1 cellular context compared by ENCODE assay signal in the genomic region with DNA sequence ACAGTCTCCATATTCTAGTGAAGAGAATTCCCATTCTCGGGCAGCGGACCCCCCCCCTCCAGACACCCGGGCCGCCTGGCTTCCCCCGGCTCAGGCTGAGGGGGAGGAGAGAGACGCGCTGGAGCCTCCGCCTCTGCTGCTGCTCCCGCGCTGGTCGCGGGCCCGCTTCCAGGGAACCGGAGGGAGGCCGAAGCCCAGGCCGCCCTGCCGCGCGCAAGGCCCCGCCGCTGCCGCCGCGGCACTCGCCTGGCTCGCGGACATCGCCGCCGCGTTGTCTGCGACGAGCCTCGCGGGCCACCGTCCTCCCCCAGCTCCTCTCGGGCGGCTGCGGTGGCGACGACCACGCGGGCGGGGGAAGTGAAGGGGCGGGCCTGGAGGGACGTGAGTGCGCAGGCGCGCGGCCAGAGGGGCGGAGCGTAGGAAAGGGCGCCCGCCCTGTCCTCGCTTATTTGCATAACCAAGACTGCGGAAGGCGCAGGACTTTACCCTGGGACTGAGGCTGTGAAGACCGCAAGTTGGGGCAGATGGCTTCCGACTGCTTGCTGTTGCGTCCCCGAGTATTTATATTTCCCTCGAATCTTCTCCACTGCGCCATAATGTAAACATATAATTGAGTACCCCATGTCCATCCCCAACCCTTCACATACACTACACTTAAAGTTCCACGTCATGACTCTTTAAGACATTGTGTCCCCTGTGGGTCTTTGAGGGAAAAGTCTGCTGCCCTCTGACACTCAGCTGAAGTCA.
TF ChIP-seq lines count a peak whose summit lies in the region.

A gene with protein sequence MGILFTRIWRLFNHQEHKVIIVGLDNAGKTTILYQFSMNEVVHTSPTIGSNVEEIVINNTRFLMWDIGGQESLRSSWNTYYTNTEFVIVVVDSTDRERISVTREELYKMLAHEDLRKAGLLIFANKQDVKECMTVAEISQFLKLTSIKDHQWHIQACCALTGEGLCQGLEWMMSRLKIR (minus strand): TSS at position 279 of the 747 bp plus-strand sequence. CDS start 245 bp downstream, at position 34.

TF ChIP-seq in GM12878, 131 proteins besides CTCF, POLR2A, EP300 and RAD21 (continued from another document):
- TF ChIP-seq, protein P1, sequence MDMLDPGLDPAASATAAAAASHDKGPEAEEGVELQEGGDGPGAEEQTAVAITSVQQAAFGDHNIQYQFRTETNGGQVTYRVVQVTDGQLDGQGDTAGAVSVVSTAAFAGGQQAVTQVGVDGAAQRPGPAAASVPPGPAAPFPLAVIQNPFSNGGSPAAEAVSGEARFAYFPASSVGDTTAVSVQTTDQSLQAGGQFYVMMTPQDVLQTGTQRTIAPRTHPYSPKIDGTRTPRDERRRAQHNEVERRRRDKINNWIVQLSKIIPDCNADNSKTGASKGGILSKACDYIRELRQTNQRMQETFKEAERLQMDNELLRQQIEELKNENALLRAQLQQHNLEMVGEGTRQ (IDR thresholded peaks at IDR 0.05; ENCODE audit: borderline replicate concordance, low read depth, low read length), result no peak
- TF ChIP-seq NBN (IDR thresholded peaks at IDR 0.05), result 0 out of 2 replicates have a peak, but pooled peaks have one; percentile 26
- peak; percentile 41 for TF ChIP-seq SMAD1 (IDR thresholded peaks at IDR 0.05; ENCODE audit: low read depth, partially characterized antibody)
- 0 out of 3 replicates have a peak, but pooled peaks of 1 of the 2 experiments have one; percentile 60 for TF ChIP-seq EGR1 (IDR thresholded peaks at IDR 0.05; ENCODE audit: borderline replicate concordance in 1 of 2, low read depth in 2 of 2, low read length in 2 of 2)
- TF ChIP-seq, protein P2, sequence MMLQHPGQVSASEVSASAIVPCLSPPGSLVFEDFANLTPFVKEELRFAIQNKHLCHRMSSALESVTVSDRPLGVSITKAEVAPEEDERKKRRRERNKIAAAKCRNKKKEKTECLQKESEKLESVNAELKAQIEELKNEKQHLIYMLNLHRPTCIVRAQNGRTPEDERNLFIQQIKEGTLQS (IDR thresholded peaks at IDR 0.05; ENCODE audit: borderline replicate concordance, extremely low read depth, low read depth, low read length), result no peak
- TF ChIP-seq MTA2 (IDR thresholded peaks at IDR 0.05; ENCODE audit: low read depth), result peak; percentile 24; the same call in 1 of the 2 replicates
- TF ChIP-seq ZNF622 (IDR thresholded peaks at IDR 0.05), result no peak
- no peak for TF ChIP-seq KAT2A (conservative IDR thresholded peaks at IDR 0.05; ENCODE audit: control insufficient read depth, low read depth, low read length)
- TF ChIP-seq SIN3A (IDR thresholded peaks at IDR 0.05; ENCODE audit: low read depth, low read length), result 0 out of 2 replicates have a peak, but pooled peaks have one; percentile 48
- TF ChIP-seq IKZF1 (conservative IDR thresholded peaks at IDR 0.05), result peak; percentile 92
- TF ChIP-seq, protein P3, sequence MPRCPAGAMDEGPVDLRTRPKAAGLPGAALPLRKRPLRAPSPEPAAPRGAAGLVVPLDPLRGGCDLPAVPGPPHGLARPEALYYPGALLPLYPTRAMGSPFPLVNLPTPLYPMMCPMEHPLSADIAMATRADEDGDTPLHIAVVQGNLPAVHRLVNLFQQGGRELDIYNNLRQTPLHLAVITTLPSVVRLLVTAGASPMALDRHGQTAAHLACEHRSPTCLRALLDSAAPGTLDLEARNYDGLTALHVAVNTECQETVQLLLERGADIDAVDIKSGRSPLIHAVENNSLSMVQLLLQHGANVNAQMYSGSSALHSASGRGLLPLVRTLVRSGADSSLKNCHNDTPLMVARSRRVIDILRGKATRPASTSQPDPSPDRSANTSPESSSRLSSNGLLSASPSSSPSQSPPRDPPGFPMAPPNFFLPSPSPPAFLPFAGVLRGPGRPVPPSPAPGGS (IDR thresholded peaks at IDR 0.05; ENCODE audit: borderline replicate concordance, insufficient read depth, low read depth, low read length, poor library complexity, severe bottlenecking), result peak; percentile 40
- TF ChIP-seq, protein P4, sequence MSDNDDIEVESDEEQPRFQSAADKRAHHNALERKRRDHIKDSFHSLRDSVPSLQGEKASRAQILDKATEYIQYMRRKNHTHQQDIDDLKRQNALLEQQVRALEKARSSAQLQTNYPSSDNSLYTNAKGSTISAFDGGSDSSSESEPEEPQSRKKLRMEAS (IDR thresholded peaks at IDR 0.05; ENCODE audit: low read depth, low read length), result peak; percentile 73; the same call in 1 of the 2 replicates
- TF ChIP-seq SRF (IDR thresholded peaks at IDR 0.05; ENCODE audit: low read depth in 2 of 2, low read length in 2 of 2), result no peak
- no peak for TF ChIP-seq MTA3 (IDR thresholded peaks at IDR 0.05; ENCODE audit: borderline replicate concordance, low read length)
- no peak; the same call in none of the 2 replicates for TF ChIP-seq NR2F1 (conservative IDR thresholded peaks at IDR 0.05)
- no peak; the same call in 1 of the 2 replicates for TF ChIP-seq MXI1 (IDR thresholded peaks at IDR 0.05; ENCODE audit: low read depth, low read length)
- TF ChIP-seq, protein P5, sequence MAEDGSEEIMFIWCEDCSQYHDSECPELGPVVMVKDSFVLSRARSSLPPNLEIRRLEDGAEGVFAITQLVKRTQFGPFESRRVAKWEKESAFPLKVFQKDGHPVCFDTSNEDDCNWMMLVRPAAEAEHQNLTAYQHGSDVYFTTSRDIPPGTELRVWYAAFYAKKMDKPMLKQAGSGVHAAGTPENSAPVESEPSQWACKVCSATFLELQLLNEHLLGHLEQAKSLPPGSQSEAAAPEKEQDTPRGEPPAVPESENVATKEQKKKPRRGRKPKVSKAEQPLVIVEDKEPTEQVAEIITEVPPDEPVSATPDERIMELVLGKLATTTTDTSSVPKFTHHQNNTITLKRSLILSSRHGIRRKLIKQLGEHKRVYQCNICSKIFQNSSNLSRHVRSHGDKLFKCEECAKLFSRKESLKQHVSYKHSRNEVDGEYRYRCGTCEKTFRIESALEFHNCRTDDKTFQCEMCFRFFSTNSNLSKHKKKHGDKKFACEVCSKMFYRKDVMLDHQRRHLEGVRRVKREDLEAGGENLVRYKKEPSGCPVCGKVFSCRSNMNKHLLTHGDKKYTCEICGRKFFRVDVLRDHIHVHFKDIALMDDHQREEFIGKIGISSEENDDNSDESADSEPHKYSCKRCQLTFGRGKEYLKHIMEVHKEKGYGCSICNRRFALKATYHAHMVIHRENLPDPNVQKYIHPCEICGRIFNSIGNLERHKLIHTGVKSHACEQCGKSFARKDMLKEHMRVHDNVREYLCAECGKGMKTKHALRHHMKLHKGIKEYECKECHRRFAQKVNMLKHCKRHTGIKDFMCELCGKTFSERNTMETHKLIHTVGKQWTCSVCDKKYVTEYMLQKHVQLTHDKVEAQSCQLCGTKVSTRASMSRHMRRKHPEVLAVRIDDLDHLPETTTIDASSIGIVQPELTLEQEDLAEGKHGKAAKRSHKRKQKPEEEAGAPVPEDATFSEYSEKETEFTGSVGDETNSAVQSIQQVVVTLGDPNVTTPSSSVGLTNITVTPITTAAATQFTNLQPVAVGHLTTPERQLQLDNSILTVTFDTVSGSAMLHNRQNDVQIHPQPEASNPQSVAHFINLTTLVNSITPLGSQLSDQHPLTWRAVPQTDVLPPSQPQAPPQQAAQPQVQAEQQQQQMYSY (CRISPR knock-in tag; IDR thresholded peaks at IDR 0.05), result 0 out of 2 replicates have a peak, but pooled peaks have one; percentile 51
